ENCODE assay signal across 22 cellular contexts in the genomic region with DNA sequence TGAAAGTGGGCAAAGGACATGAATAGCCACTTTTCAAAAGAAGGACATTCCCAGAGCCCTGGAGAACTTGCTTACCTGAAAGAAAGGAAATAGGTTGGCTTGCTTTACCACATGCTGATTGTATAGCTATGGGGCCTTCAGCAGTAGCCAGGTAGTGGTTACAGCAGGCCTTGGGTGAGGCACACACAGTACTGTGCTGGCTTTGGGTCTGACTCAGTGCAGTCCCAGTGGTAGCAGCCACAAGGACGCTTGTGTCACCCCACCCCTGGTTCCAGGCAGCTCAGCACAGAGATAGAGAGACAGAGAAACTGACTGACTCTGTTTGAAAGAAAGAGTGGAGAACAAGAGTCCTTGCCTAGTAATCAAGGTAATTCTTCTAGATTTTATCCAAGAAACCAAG.
"Had no signal": no experiment of that assay in that cellular context is flagged by ENCODE, and none has a peak within 500 bp of the region (broad histone marks: within the 10 kb centered on the region; RNA-seq: fewer than 3 reads in every experiment).

No MANE protein-coding gene starts in this region.

- H3K27ac ChIP-seq: HL-60, KMS-11, RWPE1 had no signal

- ATAC-seq: K562, Panc1, PC-3 had no signal

- H3K27ac Mint-ChIP-seq: IgD-negative memory B cell had no signal

- H3K4me3 Mint-ChIP-seq: IgD-negative memory B cell had no signal

- H3K4me1 Mint-ChIP-seq: IgD-negative memory B cell had no signal

- FAIRE-seq: HTR-8/SVneo, K562 had no signal

- H3K36me3 Mint-ChIP-seq: IgD-negative memory B cell had no signal

- H3K4me3 ChIP-seq: K562 had no signal

- H3K9me3 ChIP-seq: SK-N-SH had no signal

- DNase-seq: Kasumi-1, MM.1S, NCI-H1092 treated with DMSO at 0.1 percent for 48 hours, NCI-H1436, NCI-H187, NCI-H2029, NCI-H2081 treated with DMSO at 0.1 percent for 48 hours, NCI-H2171, NCI-H524, NCI-H526 treated with DMSO at 0.1 percent for 48 hours, NCI-H748 treated with DMSO at 0.1 percent for 48 hours, PC-3, SHP77, SK-N-SH, SW 1271 had no signal

- H3K4me2 ChIP-seq: KMS-11, SK-N-SH had no signal

- H3K9ac ChIP-seq: KMS-11, SK-N-SH had no signal

- H3K27me3 Mint-ChIP-seq: IgD-negative memory B cell had no signal
